ENCODE assay signal across 8 cellular contexts in the genomic region with DNA sequence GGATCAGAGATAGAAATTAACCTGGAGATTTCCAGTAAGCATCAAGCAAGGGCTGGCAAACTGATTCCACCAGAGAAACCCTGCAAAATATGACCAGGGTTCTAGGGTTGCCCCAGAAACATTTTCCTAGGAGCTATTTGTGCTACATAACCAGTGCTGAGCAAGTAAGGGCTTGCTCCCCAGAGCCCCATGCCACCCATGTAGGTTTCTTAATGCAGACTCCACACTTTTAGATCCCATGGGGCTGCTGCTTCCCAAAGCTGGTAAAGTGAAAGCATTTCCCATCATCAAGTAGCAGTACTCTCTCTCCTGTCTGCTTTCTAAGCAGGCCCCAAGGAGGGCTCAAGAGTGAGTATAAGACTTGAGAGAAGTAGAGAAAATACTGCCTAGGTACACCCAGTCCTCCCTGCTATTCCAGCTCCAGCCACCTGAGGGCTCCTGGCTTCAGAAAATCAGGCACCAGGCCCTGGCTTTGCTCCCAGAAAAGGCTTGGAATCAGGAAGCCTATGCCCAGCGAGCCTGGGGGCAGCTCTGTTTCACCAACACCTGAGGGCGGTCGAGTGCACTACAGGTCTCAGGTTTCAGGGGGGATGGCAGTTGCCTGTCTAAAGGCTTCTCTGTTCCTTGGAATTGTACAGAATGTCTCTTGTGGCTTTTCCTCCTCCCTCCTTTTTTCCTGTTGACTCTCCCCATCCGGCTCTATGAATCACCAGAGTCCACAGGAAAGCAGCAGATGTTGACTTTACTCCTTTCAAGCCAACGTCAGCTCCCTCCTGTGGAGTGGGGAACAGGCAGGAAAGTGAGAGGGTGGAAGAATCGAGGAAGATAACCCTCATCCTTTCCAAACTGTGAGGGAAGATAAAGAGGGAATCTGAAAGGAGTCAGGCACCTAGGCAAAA. TPM values are rescaled to one million over a fixed set of nuclear protein-coding genes. Genes with fewer than 3 reads are reported as not detected.
DNase-seq lines count a peak whose midpoint lies in the region; ATAC-seq and TF ChIP-seq lines count a peak whose summit lies in the region.

No MANE protein-coding gene starts in this region.

- H4K20me1 ChIP-seq in PC-9 (ENCODE audit: insufficient read depth): no peaks in the 10 kb centered on the region
- no peaks in the 10 kb centered on the region for H4K20me1 ChIP-seq in fibroblast of lung (ENCODE audit: control insufficient read depth, extremely low read depth, insufficient read depth, low read length)

- H3K4me2 ChIP-seq in PC-9 (peak overlapping the region; percentile 69), fibroblast of lung (ENCODE audit: extremely low read depth, insufficient read depth, low read length) (peak overlapping the region; percentile 83)

- POLR2A ChIA-PET in PC-9 (lab: Charles Lee; ENCODE audit: unreplicated experiment): interaction anchor here (0.5 to 1.6 kb wide), 9 partner anchors 32 to 119 kb away, joined by 3 to 19 read pairs (median 6); partner anchors contain the start of genes ANKRD34A, NUDT17, PIAS3 and POLR3C

- peaks cover 52% of the 10 kb centered on the region for H3K4me1 ChIP-seq in PC-9 (replicated peaks; ENCODE audit: insufficient read depth)
- peaks cover 19% of the 10 kb centered on the region for H3K4me1 ChIP-seq in fibroblast of lung (ENCODE audit: control insufficient read depth, extremely low read depth, insufficient read depth, low read length)
- peaks cover 8 to 17% of the 10 kb centered on the region in 2 donors for H3K4me1 ChIP-seq in muscle layer of duodenum (ENCODE audit: control insufficient read depth in 1 of 2, insufficient read depth in 2 of 2, low read length in 2 of 2)

- no peak overlapping the region for H3K9ac ChIP-seq in fibroblast of lung (ENCODE audit: insufficient read depth, low read length)

- CTCF ChIA-PET in PC-9 (lab: Charles Lee): interaction anchor here (0.5 to 3.8 kb wide), 19 partner anchors 10 to 214 kb away, joined by 3 to 29 read pairs (median 4); partner anchors contain the start of genes ITGA10, LIX1L, NUDT17 and PEX11B

- H3K9me3 ChIP-seq in PC-9 (ENCODE audit: insufficient read depth, low read depth) (no peaks in the 10 kb centered on the region), fibroblast of lung (ENCODE audit: control insufficient read depth, insufficient read depth, low read depth, low read length) (no peaks in the 10 kb centered on the region), muscle layer of duodenum (ENCODE audit: control insufficient read depth in 1 of 2, low read length in 2 of 2) (no peaks in the 10 kb centered on the region)

- peak overlapping the region; percentile 27; the same call in 1 of the 2 replicates for H3K4me3 ChIP-seq in PC-9
- H3K4me3 ChIP-seq in fibroblast of lung (replicated peaks in 1 of 4; ENCODE audit: control extremely low read depth in 1 of 4, insufficient read depth in 1 of 4, low read depth in 3 of 4, low read length in 4 of 4): peak overlapping the region; percentile 1 to 40 (median 10)
- H3K4me3 ChIP-seq in muscle layer of duodenum (ENCODE audit: low read depth in 1 of 2, low read length in 2 of 2): peak overlapping the region; percentile 21 to 27

- H3K27ac ChIP-seq in PC-9 (peak overlapping the region; percentile 65), fibroblast of lung (ENCODE audit: insufficient read depth, low read length) (peak overlapping the region; percentile 90), muscle layer of duodenum (ENCODE audit: low read length) (peak overlapping the region; percentile 81)

- peak; percentile 95 for TF ChIP-seq CTCF in PC-9 (conservative IDR thresholded peaks at IDR 0.05)
- TF ChIP-seq CTCF in fibroblast of lung (conservative IDR thresholded peaks at IDR 0.05 in 1 of 2, IDR thresholded peaks at IDR 0.05 in 1 of 2; ENCODE audit: low read depth in 1 of 2, low read length in 2 of 2): peak; percentile 95 to 97

- ATAC-seq in HG03135 (IDR thresholded peaks at IDR 0.05; ENCODE audit: unreplicated experiment): no peak

- intact Hi-C loops in PC-9 (cut with micrococcal nuclease; ENCODE audit: unreplicated experiment): loop anchor here (1.0 kb wide), 6 partner anchors 18 to 118 kb away; partner anchors contain the start of genes ITGA10, NUDT17 and PIAS3

- H3K36me3 ChIP-seq in PC-9 (ENCODE audit: low read depth): no peaks in the 10 kb centered on the region
- H3K36me3 ChIP-seq in fibroblast of lung (ENCODE audit: control insufficient read depth, insufficient read depth, low read length): no peaks in the 10 kb centered on the region
- H3K36me3 ChIP-seq in muscle layer of duodenum (ENCODE audit: control insufficient read depth in 1 of 2, insufficient read depth in 2 of 2, low read length in 2 of 2): peaks cover 0 to 4% of the 10 kb centered on the region in 2 donors

- peaks cover 35% of the 10 kb centered on the region for H3F3A ChIP-seq in PC-9 (ENCODE audit: insufficient read depth, low read depth)

- DNase-seq in DMS53 (lab: John Stamatoyannopoulos, UW) (peak; percentile 98), KG1 (lab: John Stamatoyannopoulos, UW) (peak; percentile 10), PC-9 (peak; percentile 97 to 99), fibroblast of lung (ENCODE audit: low read depth in 2 of 2) (peak; percentile 99 to 100)
- peak; percentile 11 to 14 for DNase-seq in activated T-helper 1 cell treated with anti-CD3 and anti-CD28 coated beads, Interleukin-2, amount 50 U/mL, for 16 hours (ENCODE audit: low read depth in 1 of 2, low spot score in 1 of 2)
- peak in 5 of 6 experiments; percentile 8 to 42 (median 30) for DNase-seq in stimulated activated naive CD4-positive, alpha-beta T cell (lab: John Stamatoyannopoulos, UW)

- peak overlapping the region; percentile 28; the same call in 1 of the 2 replicates for H2AFZ ChIP-seq in PC-9
- peak overlapping the region; percentile 64 for H2AFZ ChIP-seq in fibroblast of lung (ENCODE audit: low read length)

- no peaks in the 10 kb centered on the region for H3K9me2 ChIP-seq in PC-9 (ENCODE audit: insufficient read depth)

- no peaks in the 10 kb centered on the region for H3K27me3 ChIP-seq in PC-9 (ENCODE audit: insufficient read depth, low read depth)
- no peaks in the 10 kb centered on the region for H3K27me3 ChIP-seq in fibroblast of lung (ENCODE audit: control insufficient read depth, insufficient read depth, low read length)
- no peaks in the 10 kb centered on the region for H3K27me3 ChIP-seq in muscle layer of duodenum (ENCODE audit: low read depth, low read length)

- BruUV-seq in PC-9 (replicated peaks; lab: Mats Ljungman, UMichigan): no TSS peak

- H3K79me2 ChIP-seq in PC-9 (ENCODE audit: low read depth): no peaks in the 10 kb centered on the region
- H3K79me2 ChIP-seq in fibroblast of lung (ENCODE audit: control insufficient read depth, insufficient read depth, low read length): no peaks in the 10 kb centered on the region

RNA-seq across cellular contexts. Expression of gene ANKRD35, which starts 6.2 kb away (rescaled TPM):
- total RNA-seq in PC-9 (2021) (0.78 and 1.2 TPM in 2 replicates), fibroblast of lung (2.3 and 4.5 TPM in 2 replicates)
- 0.65 and 3.4 TPM in 2 replicates for polyA plus RNA-seq in fibroblast of lung
- polyA plus RNA-seq in fibroblast of lung (2012): 1.4 and 7.6 TPM in 2 replicates
- 0.74 TPM in 1 of 2 replicates, not detected in the other for polyA minus RNA-seq in fibroblast of lung (ENCODE audit: low replicate concordance)

RNA-seq across cellular contexts. Expression of gene ITGA10, which starts 18.0 kb away (rescaled TPM):
- total RNA-seq in PC-9 (2021): 0.33 and 0.88 TPM in 2 replicates
- 0.51 and 2.8 TPM in 2 replicates for total RNA-seq in fibroblast of lung
- 1.2 and 1.7 TPM in 2 replicates for polyA plus RNA-seq in fibroblast of lung
- 1.1 and 1.9 TPM in 2 replicates for polyA plus RNA-seq in fibroblast of lung (2012)
- polyA minus RNA-seq in fibroblast of lung (ENCODE audit: low replicate concordance): 1.1 and 4.8 TPM in 2 replicates

RNA-seq across cellular contexts. Expression of gene PEX11B, which starts 26.7 kb away (rescaled TPM):
- total RNA-seq in PC-9 (2021): 19.7 and 19.8 TPM in 2 replicates
- 21.1 and 28.2 TPM in 2 replicates for total RNA-seq in fibroblast of lung
- 34.3 and 41.3 TPM in 2 replicates for polyA plus RNA-seq in fibroblast of lung
- polyA plus RNA-seq in fibroblast of lung (2012): 24.9 and 34.6 TPM in 2 replicates
- polyA minus RNA-seq in fibroblast of lung (ENCODE audit: low replicate concordance): 23.1 and 26.0 TPM in 2 replicates

RNA-seq across cellular contexts. Expression of gene PIAS3, which starts 33.0 kb away (rescaled TPM):
- 44.3 and 57.8 TPM in 2 replicates for total RNA-seq in PC-9 (2021)
- total RNA-seq in fibroblast of lung: 5.1 and 8.9 TPM in 2 replicates
- 22.9 and 29.3 TPM in 2 replicates for polyA plus RNA-seq in fibroblast of lung
- polyA plus RNA-seq in fibroblast of lung (2012): 34.9 and 43.2 TPM in 2 replicates
- polyA minus RNA-seq in fibroblast of lung (ENCODE audit: low replicate concordance): 44.6 and 67.5 TPM in 2 replicates

RNA-seq across cellular contexts. Expression of gene RBM8A, which starts 35.4 kb away (rescaled TPM):
- total RNA-seq in PC-9 (2021): 129 and 181 TPM in 2 replicates
- total RNA-seq in fibroblast of lung: 56.6 and 61.9 TPM in 2 replicates
- polyA plus RNA-seq in fibroblast of lung: 137 and 235 TPM in 2 replicates
- polyA plus RNA-seq in fibroblast of lung (2012): 136 and 199 TPM in 2 replicates
- polyA minus RNA-seq in fibroblast of lung (ENCODE audit: low replicate concordance): 10.7 and 10.8 TPM in 2 replicates

Comparison
In these comparisons a context has a peak if more than half of its experiments do, and no peak if none do; other contexts are left out.
1. DNase-seq: peak in every context shown above with its lines; median percentile 100 in fibroblast of lung; 98 in DMS53; 98 in PC-9; 30 in stimulated activated naive CD4-positive, alpha-beta T cell; 12 in activated T-helper 1 cell treated with anti-CD3 and anti-CD28 coated beads, Interleukin-2, amount 50 U/mL, for 16 hours; 10 in KG1.